In the genomic region with DNA sequence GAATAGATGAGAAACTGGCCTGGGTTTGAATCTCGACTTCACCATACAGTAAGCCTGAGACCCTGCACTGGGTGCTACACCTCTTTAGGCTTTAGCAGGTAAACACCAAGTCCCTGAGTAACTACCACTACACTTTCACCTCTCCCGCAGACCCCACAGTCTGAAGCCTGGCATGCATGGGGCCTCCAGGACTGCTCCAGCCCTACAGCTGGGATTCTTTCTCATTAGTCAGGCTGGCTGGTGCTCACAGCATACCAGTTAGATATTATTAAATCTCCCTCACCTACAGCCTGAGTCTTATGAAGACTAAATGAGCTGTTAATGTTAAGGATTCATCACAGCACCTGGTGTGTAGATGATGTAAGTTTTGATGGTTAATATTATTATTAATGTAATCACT, we compare ENCODE assay signal across 18 cellular contexts.
"Had no signal": no experiment of that assay in that cellular context is flagged by ENCODE, and none has a peak within 500 bp of the region (broad histone marks: within the 10 kb centered on the region; RNA-seq: fewer than 3 reads in every experiment).

No MANE protein-coding gene starts in this region.

- H3K4me3 Mint-ChIP-seq: activated naive CD4-positive, alpha-beta T cell treated with anti-CD3 and anti-CD28 coated beads, Interleukin-2, amount 10 ng/mL, durations not matched to agents 7 days and 5 days; activated naive CD8-positive, alpha-beta T cell treated with anti-CD3 and anti-CD28 coated beads, Interleukin-2, amount 50 U/mL, for 24 hours; activated T-cell treated with anti-CD3 and anti-CD28 coated beads, Interleukin-2, amount 50 U/mL, for 4 hours; neural progenitor cell; stimulated activated naive B cell treated with anti-CD40 and anti-IgM and Interleukin-4, amounts not matched to agents 10 μg/mL and 1 μg/mL and 100 μg/mL, for 72 hours had no signal

- ATAC-seq: activated naive CD8-positive, alpha-beta T cell treated with anti-CD3 and anti-CD28 coated beads, Interleukin-2, amount 50 U/mL, for 24 hours; activated T-cell treated with anti-CD3 and anti-CD28 coated beads, Interleukin-2, amount 50 U/mL, for 4 hours; pancreas; stimulated activated naive B cell treated with anti-CD40 and anti-IgM and Interleukin-4, amounts not matched to agents 10 μg/mL and 1 μg/mL and 100 μg/mL, for 72 hours had no signal

- H3K27ac Mint-ChIP-seq: activated naive CD4-positive, alpha-beta T cell treated with anti-CD3 and anti-CD28 coated beads, Interleukin-2, amount 10 ng/mL, durations not matched to agents 7 days and 5 days; activated naive CD8-positive, alpha-beta T cell treated with anti-CD3 and anti-CD28 coated beads, Interleukin-2, amount 50 U/mL, for 24 hours; neural progenitor cell; stimulated activated naive B cell treated with anti-CD40 and anti-IgM and Interleukin-4, amounts not matched to agents 10 μg/mL and 1 μg/mL and 100 μg/mL, for 72 hours had no signal

- H3K4me1 Mint-ChIP-seq: activated naive CD4-positive, alpha-beta T cell treated with anti-CD3 and anti-CD28 coated beads, Interleukin-2, amount 10 ng/mL, durations not matched to agents 7 days and 5 days; activated naive CD8-positive, alpha-beta T cell treated with anti-CD3 and anti-CD28 coated beads, Interleukin-2, amount 50 U/mL, for 24 hours; stimulated activated naive B cell treated with anti-CD40 and anti-IgM and Interleukin-4, amounts not matched to agents 10 μg/mL and 1 μg/mL and 100 μg/mL, for 72 hours had no signal

- H3K27me3 ChIP-seq: breast epithelium, neural progenitor cell, pancreas, spleen, upper lobe of left lung had no signal

- H3K9me3 Mint-ChIP-seq: activated naive CD4-positive, alpha-beta T cell treated with anti-CD3 and anti-CD28 coated beads, Interleukin-2, amount 10 ng/mL, durations not matched to agents 7 days and 5 days; activated naive CD8-positive, alpha-beta T cell treated with anti-CD3 and anti-CD28 coated beads, Interleukin-2, amount 50 U/mL, for 24 hours; activated T-cell treated with anti-CD3 and anti-CD28 coated beads, Interleukin-2, amount 50 U/mL, for 4 hours; neural progenitor cell; stimulated activated naive B cell treated with anti-CD40 and anti-IgM and Interleukin-4, amounts not matched to agents 10 μg/mL and 1 μg/mL and 100 μg/mL, for 72 hours had no signal

- H3K36me3 ChIP-seq: breast epithelium, neural progenitor cell, pancreas, spleen, upper lobe of left lung had no signal

- H3K27me3 Mint-ChIP-seq: stimulated activated naive B cell treated with anti-CD40 and anti-IgM and Interleukin-4, amounts not matched to agents 10 μg/mL and 1 μg/mL and 100 μg/mL, for 72 hours had no signal

- H3K9ac ChIP-seq: neural progenitor cell had no signal

- DNase-seq: activated CD4-positive, alpha-beta T cell treated with anti-CD3 and anti-CD28 coated beads, Interleukin-2, amount 50 U/mL, for 1 hour; activated CD4-positive, CD25-positive, alpha-beta regulatory T cell treated with anti-CD3 and anti-CD28 coated beads, Interleukin-2, amount 50 U/mL, for 72 hours; activated CD8-positive, alpha-beta memory T cell treated with anti-CD3 and anti-CD28 coated beads, Interleukin-2, amount 50 U/mL, for 4 hours; activated naive CD4-positive, alpha-beta T cell treated with anti-CD3 and anti-CD28 coated beads, Interleukin-2, amount 10 ng/mL, durations not matched to agents 7 days and 5 days; activated naive CD8-positive, alpha-beta T cell treated with anti-CD3 and anti-CD28 coated beads, Interleukin-2, amount 50 U/mL, for 24 hours; activated T-cell treated with anti-CD3 and anti-CD28 coated beads, Interleukin-2, amount 50 U/mL, for 4 hours; anterior cingulate cortex; cortex of kidney; erythroblast; pancreas; spleen; stimulated activated CD4-positive, alpha-beta T cell treated with anti-CD3 and anti-CD28 coated beads, Interleukin-4, amount 100 ng/mL, for 4 hours; stimulated activated naive B cell treated with anti-CD40 and anti-IgM and Interleukin-4, amounts not matched to agents 10 μg/mL and 1 μg/mL and 100 μg/mL, for 72 hours; T1000; upper lobe of left lung had no signal

- H3K4me3 ChIP-seq: breast epithelium, neural progenitor cell, pancreas, spleen, thoracic aorta, upper lobe of left lung had no signal

- H3K36me3 Mint-ChIP-seq: activated naive CD4-positive, alpha-beta T cell treated with anti-CD3 and anti-CD28 coated beads, Interleukin-2, amount 10 ng/mL, durations not matched to agents 7 days and 5 days; neural progenitor cell; stimulated activated naive B cell treated with anti-CD40 and anti-IgM and Interleukin-4, amounts not matched to agents 10 μg/mL and 1 μg/mL and 100 μg/mL, for 72 hours had no signal

- H2AFZ ChIP-seq: neural progenitor cell had no signal

- H3K27ac ChIP-seq: breast epithelium, neural progenitor cell, pancreas, spleen, thoracic aorta, upper lobe of left lung had no signal

- H3K9me3 ChIP-seq: breast epithelium, pancreas, spleen, thoracic aorta, upper lobe of left lung had no signal

- H3K4me2 ChIP-seq: neural progenitor cell had no signal

- H3K4me1 ChIP-seq: breast epithelium, pancreas, spleen, upper lobe of left lung had no signal
